9 cellular contexts compared by ENCODE assay signal in genomic region chr12:94033112-94033511, GRCh38.
"Had no signal": no experiment of that assay in that cellular context is flagged by ENCODE, and none has a peak within 500 bp of the region (broad histone marks: within the 10 kb centered on the region; RNA-seq: fewer than 3 reads in every experiment).

No MANE protein-coding gene starts in this region.

- H3K4me2 ChIP-seq: SK-N-SH had no signal

- DNase-seq: anterior cingulate cortex, hypothalamus, kidney glomerular epithelial cell, SK-N-SH, substantia nigra had no signal

- H3K9ac ChIP-seq: parathyroid adenoma, SK-N-SH had no signal

- H3K79me2 ChIP-seq: parathyroid adenoma had no signal

- H3K27me3 Mint-ChIP-seq: type B pancreatic cell had no signal

- ATAC-seq: Right ventricle myocardium inferior had no signal

- H3K4me1 ChIP-seq: parathyroid adenoma had no signal

- H2AFZ ChIP-seq: parathyroid adenoma had no signal

- H3K4me3 Mint-ChIP-seq: type B pancreatic cell had no signal

- H3K36me3 Mint-ChIP-seq: type B pancreatic cell had no signal

- H3K4me3 ChIP-seq: skin epidermis had no signal

- H3K27ac ChIP-seq: parathyroid adenoma, skin epidermis had no signal

- H3K27ac Mint-ChIP-seq: type B pancreatic cell had no signal

- H3K9me3 ChIP-seq: SK-N-SH had no signal
